15 cellular contexts compared by ENCODE assay signal in the genomic region with DNA sequence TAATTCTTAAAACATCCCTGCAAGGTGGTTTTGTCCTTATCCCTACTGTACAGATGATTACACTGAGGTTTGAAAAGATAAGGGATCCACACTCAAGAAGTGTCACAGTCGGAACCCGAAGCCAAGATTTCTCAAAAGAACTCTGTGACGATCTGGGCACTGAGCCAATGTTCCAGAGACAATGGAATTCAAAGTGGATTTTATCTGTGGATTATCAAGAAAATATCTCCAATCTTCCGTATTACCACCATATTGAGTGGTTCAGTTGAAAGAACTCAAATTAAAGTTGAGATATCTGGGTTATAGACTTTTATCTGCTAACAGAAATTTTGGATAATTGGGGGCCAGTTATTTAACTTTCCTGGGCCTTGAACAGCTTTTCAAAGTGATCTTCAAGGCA.
DNase-seq lines count a peak whose midpoint lies in the region; ATAC-seq and TF ChIP-seq lines count a peak whose summit lies in the region.
"Had no signal": no experiment of that assay in that cellular context is flagged by ENCODE, and none has a peak within 500 bp of the region (broad histone marks: within the 10 kb centered on the region; RNA-seq: fewer than 3 reads in every experiment).

No MANE protein-coding gene starts in this region.

- no peak for TF ChIP-seq RAD21 in SK-N-SH (IDR thresholded peaks at IDR 0.05; ENCODE audit: low read length)

- peak overlapping the region; percentile 67 for H2AFZ ChIP-seq in SK-N-SH (ENCODE audit: low read depth)

- 12 to 20% methylated on average over 4 of the region's 4 CpGs for WGBS in heart right ventricle, 2 donors
- WGBS in SK-N-SH (ENCODE audit: low lambda C conversion rate) = 26% methylated on average over 4 of the region's 4 CpGs

- H4K20me1 ChIP-seq in SK-N-SH (ENCODE audit: insufficient read depth) = no peaks in the 10 kb centered on the region

- peaks cover 19% of the 10 kb centered on the region for H3K4me1 Mint-ChIP-seq in endothelial cell (ENCODE audit: unreplicated experiment)
- H3K4me1 Mint-ChIP-seq: CD4-positive, CD25-positive, alpha-beta regulatory T cell had no signal

- peak overlapping the region; percentile 81 for H3K27ac Mint-ChIP-seq in endothelial cell (ENCODE audit: unreplicated experiment)
- H3K27ac Mint-ChIP-seq: B cell; CD4-positive, CD25-positive, alpha-beta regulatory T cell had no signal

- POLR2A ChIA-PET in SK-N-SH (lab: Yijun Ruan, JAX) = no interaction called here

- intact Hi-C loops in heart right ventricle (cut with DNase I) = no loop called here

- H3K4me3 ChIP-seq in right atrium auricular region (no peak overlapping the region), heart right ventricle (no peak overlapping the region), SK-N-SH (ENCODE audit: low read depth in 2 of 2, low read length in 1 of 2) (no peak overlapping the region)
- H3K4me3 ChIP-seq: SJCRH30 had no signal

- no peaks in the 10 kb centered on the region for H3K36me3 Mint-ChIP-seq in endothelial cell (ENCODE audit: low read depth, unreplicated experiment)
- H3K36me3 Mint-ChIP-seq: CD4-positive, CD25-positive, alpha-beta regulatory T cell had no signal

- H3K9ac ChIP-seq in SK-N-SH = no peak overlapping the region

- H3K27me3 Mint-ChIP-seq in endothelial cell (ENCODE audit: unreplicated experiment) = no peaks in the 10 kb centered on the region
- H3K27me3 Mint-ChIP-seq: CD4-positive, CD25-positive, alpha-beta regulatory T cell had no signal

- no peak overlapping the region for H3K4me2 ChIP-seq in SK-N-SH

- no peak for ATAC-seq in heart right ventricle
- ATAC-seq: HCT116, PC-3 had no signal

- H3K36me3 ChIP-seq in right atrium auricular region (no peaks in the 10 kb centered on the region), heart right ventricle (no peaks in the 10 kb centered on the region), SK-N-SH (replicated peaks in 1 of 2; ENCODE audit: control insufficient read depth in 1 of 2, insufficient read depth in 2 of 2, low read length in 1 of 2) (no peaks in the 10 kb centered on the region)
- H3K36me3 ChIP-seq: SJCRH30 had no signal

- no peaks in the 10 kb centered on the region for H3K9me2 ChIP-seq in SK-N-SH

- CTCF ChIA-PET in SK-N-SH (lab: Yijun Ruan, JAX) = interaction anchor here (1.1 to 1.5 kb wide), 2 partner anchors 69 to 232 kb away, joined by 3 to 4 read pairs; no protein-coding TSS in a partner anchor

- H3K27me3 ChIP-seq in right atrium auricular region = no peaks in the 10 kb centered on the region
- peaks cover 0 to 2% (median 0%) of the 10 kb centered on the region in 7 donors for H3K27me3 ChIP-seq in heart right ventricle
- no peaks in the 10 kb centered on the region for H3K27me3 ChIP-seq in SK-N-SH (ENCODE audit: insufficient read depth)
- H3K27me3 ChIP-seq: SJCRH30 had no signal

- H3F3A ChIP-seq in SK-N-SH (replicated peaks; ENCODE audit: insufficient read depth) = no peaks in the 10 kb centered on the region

- no peak overlapping the region for H3K4me3 Mint-ChIP-seq in endothelial cell (ENCODE audit: unreplicated experiment)
- H3K4me3 Mint-ChIP-seq: B cell; CD4-positive, CD25-positive, alpha-beta regulatory T cell had no signal

- H3K27ac ChIP-seq in right atrium auricular region (peak overlapping the region; percentile 21 to 45), heart right ventricle (peak overlapping the region in 2 of 10 donors; percentile 46 to 49), SK-N-SH (ENCODE audit: low read depth in 2 of 2, low read length in 1 of 2) (0 out of 4 replicates have a peak overlapping the region, but pooled peaks of 1 of the 2 experiments have one; percentile 4)
- H3K27ac ChIP-seq: SJCRH30 had no signal

- no peaks in the 10 kb centered on the region for H3K79me2 ChIP-seq in SK-N-SH (ENCODE audit: insufficient read depth)

- DNase-seq in right atrium auricular region (ENCODE audit: low spot score) (no peak), heart right ventricle (no peak), SK-N-SH (no peak), endothelial cell (ENCODE audit: low spot score) (no peak), OCI-M2 (lab: John Stamatoyannopoulos, UW; ENCODE audit: unreplicated experiment) (no peak), T1000 (lab: John Stamatoyannopoulos, UW) (no peak), germinal center (ENCODE audit: low spot score) (no peak)
- DNase-seq: CD4-positive, CD25-positive, alpha-beta regulatory T cell; NCI-H146; NCI-H2107; NCI-H345; PC-3; SJCRH30 had no signal

- TF ChIP-seq CTCF in right atrium auricular region (IDR thresholded peaks at IDR 0.05) (no peak), heart right ventricle (IDR thresholded peaks at IDR 0.05) (no peak), SK-N-SH (IDR thresholded peaks at IDR 0.05) (no peak), endothelial cell (IDR thresholded peaks at IDR 0.05; ENCODE audit: unreplicated experiment) (no peak)

- H3K4me1 ChIP-seq in right atrium auricular region (peaks cover 0 to 19% of the 10 kb centered on the region in 2 donors), heart right ventricle (peaks cover 0 to 20% (median 6%) of the 10 kb centered on the region in 9 donors), SK-N-SH (ENCODE audit: control insufficient read depth in 1 of 2, insufficient read depth in 2 of 2, low read depth in 1 of 2, low read length in 1 of 2) (peaks cover 0 to 8% of the 10 kb centered on the region in 2 experiments; a peak in 2 of 4 replicates)
- H3K4me1 ChIP-seq: SJCRH30 had no signal

- H3K9me3 Mint-ChIP-seq in endothelial cell (ENCODE audit: unreplicated experiment) = no peaks in the 10 kb centered on the region

- no peak for TF ChIP-seq EP300 in SK-N-SH (IDR thresholded peaks at IDR 0.05; ENCODE audit: borderline replicate concordance in 1 of 2, low read depth in 1 of 2, low read length in 1 of 2)

- H3K9me3 ChIP-seq in right atrium auricular region = no peaks in the 10 kb centered on the region
- H3K9me3 ChIP-seq in heart right ventricle = no peaks in the 10 kb centered on the region
- H3K9me3 ChIP-seq in SK-N-SH = no peaks in the 10 kb centered on the region
- H3K9me3 ChIP-seq: SJCRH30 had no signal

TF ChIP-seq in SK-N-SH, 30 proteins besides CTCF, POLR2A, EP300 and RAD21:
- TF ChIP-seq TCF12 (IDR thresholded peaks at IDR 0.05) (0 out of 2 replicates have a peak, but pooled peaks have one; percentile 5), GATA2 (CRISPR knock-in tag; IDR thresholded peaks at IDR 0.05) (peak; percentile 9; the same call in 1 of the 2 replicates), RCOR1 (IDR thresholded peaks at IDR 0.05; ENCODE audit: low read length) (peak; percentile 43; the same call in 1 of the 2 replicates), RXRA (IDR thresholded peaks at IDR 0.05; ENCODE audit: borderline replicate concordance, low read depth) (no peak), TAF1 (IDR thresholded peaks at IDR 0.05; ENCODE audit: borderline replicate concordance, low read depth, low read length) (no peak), NFIC (IDR thresholded peaks at IDR 0.05; ENCODE audit: borderline replicate concordance) (peak; percentile 62; the same call in 1 of the 2 replicates), FOXJ3 (CRISPR knock-in tag; IDR thresholded peaks at IDR 0.05) (no peak), CHD2 (IDR thresholded peaks at IDR 0.05; ENCODE audit: low read length, partially characterized antibody) (no peak), SMC3 (IDR thresholded peaks at IDR 0.05; ENCODE audit: low read depth, low read length) (no peak), EZH2phosphoT487 (IDR thresholded peaks at IDR 0.05; ENCODE audit: borderline replicate concordance, low read depth) (no peak)
- TF ChIP-seq, protein P1, sequence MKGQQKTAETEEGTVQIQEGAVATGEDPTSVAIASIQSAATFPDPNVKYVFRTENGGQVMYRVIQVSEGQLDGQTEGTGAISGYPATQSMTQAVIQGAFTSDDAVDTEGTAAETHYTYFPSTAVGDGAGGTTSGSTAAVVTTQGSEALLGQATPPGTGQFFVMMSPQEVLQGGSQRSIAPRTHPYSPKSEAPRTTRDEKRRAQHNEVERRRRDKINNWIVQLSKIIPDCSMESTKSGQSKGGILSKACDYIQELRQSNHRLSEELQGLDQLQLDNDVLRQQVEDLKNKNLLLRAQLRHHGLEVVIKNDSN (IDR thresholded peaks at IDR 0.05; ENCODE audit: borderline replicate concordance, low read depth) = no peak
TF ChIP-seq in SK-N-SH: peak in this region for 4.
